ENCODE assay signal across 22 cellular contexts in genomic region chr7:82435769-82436168, GRCh38. TPM values are rescaled to one million over a fixed set of nuclear protein-coding genes. Genes with fewer than 3 reads are reported as not detected.
DNase-seq lines count a peak whose midpoint lies in the region; ATAC-seq, FAIRE-seq and TF ChIP-seq lines count a peak whose summit lies in the region.
"Had no signal": no experiment of that assay in that cellular context is flagged by ENCODE, and none has a peak within 500 bp of the region (broad histone marks: within the 10 kb centered on the region; RNA-seq: fewer than 3 reads in every experiment).

No MANE protein-coding gene starts in this region.

- H3K4me1 ChIP-seq in SK-N-SH (ENCODE audit: control insufficient read depth in 1 of 2, insufficient read depth in 2 of 2, low read depth in 1 of 2, low read length in 1 of 2), result peaks cover 4 to 28% of the 10 kb centered on the region in 2 experiments; a peak in 3 of 4 replicates
- H3K4me1 ChIP-seq in GM12878 (ENCODE audit: control insufficient read depth, insufficient read depth, low read length), result no peaks in the 10 kb centered on the region
- H3K4me1 ChIP-seq: BLaER1 had no signal

- H3K4me2 ChIP-seq in SK-N-SH (no peak overlapping the region), GM12878 (ENCODE audit: control insufficient read depth, insufficient read depth) (no peak overlapping the region)
- H3K4me2 ChIP-seq: BLaER1 had no signal

- 95% methylated on average over 5 of the region's 5 CpGs for WGBS in SK-N-SH (ENCODE audit: low lambda C conversion rate)
- 37% methylated on average over 5 of the region's 5 CpGs for WGBS in GM12878 (ENCODE audit: insufficient coverage, insufficient replicate concordance, low lambda C conversion rate, missing lambda C conversion rate)

- SMC1A ChIA-PET in GM12878 (lab: Charles Lee; ENCODE audit: uncharacterized antibody, unreplicated experiment), result interaction anchor here (0.6 to 2.9 kb wide), 13 partner anchors 8 to 199 kb away, joined by 3 to 15 read pairs (median 4); no protein-coding TSS in a partner anchor

- CTCF ChIA-PET in SK-N-SH (lab: Yijun Ruan, JAX), result interaction anchor here (1.0 to 1.2 kb wide), 3 partner anchors 8 to 936 kb away, joined by 3 to 7 read pairs (median 4); no protein-coding TSS in a partner anchor
- CTCF ChIA-PET in GM12878 (lab: Yijun Ruan, JAX), result interaction anchor here (1.4 to 1.8 kb wide), 2 partner anchors 12 to 45 kb away, joined by 5 to 8 read pairs; no protein-coding TSS in a partner anchor

- intact Hi-C loops in GM12878 (cut with micrococcal nuclease; ENCODE audit: unreplicated experiment), result no loop called here

- TF ChIP-seq RAD21 in SK-N-SH (IDR thresholded peaks at IDR 0.05; ENCODE audit: low read length), result no peak
- TF ChIP-seq RAD21 in GM12878 (IDR thresholded peaks at IDR 0.05; ENCODE audit: insufficient read depth, low read depth, low read length), result no peak

- H3K9me2 ChIP-seq in SK-N-SH, result no peaks in the 10 kb centered on the region

- H3K27ac ChIP-seq in SK-N-SH (ENCODE audit: low read depth in 2 of 2, low read length in 1 of 2) (no peak overlapping the region), GM12878 (ENCODE audit: control insufficient read depth, insufficient read depth) (no peak overlapping the region)
- H3K27ac ChIP-seq: BLaER1 had no signal

- H3K9me3 ChIP-seq in SK-N-SH (no peaks in the 10 kb centered on the region), GM12878 (replicated peaks; ENCODE audit: control insufficient read depth, insufficient read depth, low read length) (no peaks in the 10 kb centered on the region)
- H3K9me3 ChIP-seq: BE2C, BLaER1 had no signal

- TF ChIP-seq EP300 in SK-N-SH (IDR thresholded peaks at IDR 0.05; ENCODE audit: borderline replicate concordance in 1 of 2, low read depth in 1 of 2, low read length in 1 of 2), result no peak
- TF ChIP-seq EP300 in GM12878 (IDR thresholded peaks at IDR 0.05; ENCODE audit: borderline replicate concordance in 1 of 2, control insufficient read depth in 1 of 2, low read depth in 2 of 2, low read length in 2 of 2), result no peak

- DNase-seq in SK-N-SH (no peak), GM12878 (ENCODE audit: low read depth, low spot score) (no peak), NCI-H69 (lab: John Stamatoyannopoulos, UW) (no peak), erythroblast (lab: John Stamatoyannopoulos, UW) (no peak)
- DNase-seq: 8988T; ACHN; BE2C; C1 segment of cervical spinal cord; CD4-positive, alpha-beta memory T cell; CD4-positive, CD25-positive, alpha-beta regulatory T cell; CD8-positive, alpha-beta memory T cell; COR-L47; DMS 273 treated with DMSO at 0.1 percent for 48 hours; DMS153; DMS53; DND-41; EL; GDM1 had no signal

- no peak overlapping the region for H2AFZ ChIP-seq in SK-N-SH (ENCODE audit: low read depth)
- no peak overlapping the region for H2AFZ ChIP-seq in GM12878 (ENCODE audit: control insufficient read depth, low read depth, low read length)

- no peak overlapping the region for H3K9ac ChIP-seq in SK-N-SH
- no peak overlapping the region for H3K9ac ChIP-seq in GM12878 (ENCODE audit: control insufficient read depth, insufficient read depth, low read length)
- H3K9ac ChIP-seq: BLaER1 had no signal

- no peak overlapping the region for H3K4me3 ChIP-seq in SK-N-SH (ENCODE audit: low read depth in 2 of 2, low read length in 1 of 2)
- H3K4me3 ChIP-seq in GM12878, result no peak overlapping the region
- H3K4me3 ChIP-seq: BLaER1 had no signal

- no TSS peak for BruUV-seq in GM12878 (replicated peaks; lab: Mats Ljungman, UMichigan)

- FAIRE-seq in GM12878 (lab: Jason Lieb, UNC), result no peak
- FAIRE-seq: GM12891, GM19239 had no signal

- RAD21 ChIA-PET in GM12878 (lab: Charles Lee; ENCODE audit: unreplicated experiment), result interaction anchor here (1.0 to 2.8 kb wide), 7 partner anchors 10 to 193 kb away, joined by 3 to 14 read pairs (median 5); no protein-coding TSS in a partner anchor

- TF ChIP-seq CTCF in SK-N-SH (IDR thresholded peaks at IDR 0.05) (no peak), GM12878 (IDR thresholded peaks at IDR 0.05 in 2 of 3, conservative IDR thresholded peaks at IDR 0.05 in 1 of 3; ENCODE audit: control insufficient read depth in 2 of 3, extremely low read depth in 1 of 3, insufficient read depth in 1 of 3, low read depth in 3 of 3, low read length in 3 of 3) (no peak)

- H3K27me3 ChIP-seq in SK-N-SH (ENCODE audit: insufficient read depth) (no peaks in the 10 kb centered on the region), GM12878 (replicated peaks in 1 of 2; ENCODE audit: control insufficient read depth in 2 of 2, insufficient read depth in 2 of 2, low read length in 1 of 2) (no peaks in the 10 kb centered on the region)
- H3K27me3 ChIP-seq: BE2C, BLaER1 had no signal

- H3F3A ChIP-seq in SK-N-SH (replicated peaks; ENCODE audit: insufficient read depth), result peaks cover 3% of the 10 kb centered on the region

- in situ Hi-C loops in GM12878 (cut with MboI), result no loop called here

- no peaks in the 10 kb centered on the region for H3K36me3 ChIP-seq in SK-N-SH (replicated peaks in 1 of 2; ENCODE audit: control insufficient read depth in 1 of 2, insufficient read depth in 2 of 2, low read length in 1 of 2)
- H3K36me3 ChIP-seq in GM12878 (ENCODE audit: control insufficient read depth in 2 of 2, insufficient read depth in 2 of 2, low read length in 1 of 2), result no peaks in the 10 kb centered on the region
- H3K36me3 ChIP-seq: BE2C, BLaER1 had no signal

- TF ChIP-seq POLR2A in GM12878 (IDR thresholded peaks at IDR 0.05; ENCODE audit: low read depth, low read length) (no peak), erythroblast (IDR thresholded peaks at IDR 0.05; ENCODE audit: low read length) (no peak)

- peaks cover 3% of the 10 kb centered on the region; the same call in 1 of the 2 replicates for H4K20me1 ChIP-seq in SK-N-SH (ENCODE audit: insufficient read depth)
- no peaks in the 10 kb centered on the region for H4K20me1 ChIP-seq in GM12878 (ENCODE audit: control insufficient read depth, insufficient read depth)
- H4K20me1 ChIP-seq: BLaER1 had no signal

- POLR2A ChIA-PET in SK-N-SH (lab: Yijun Ruan, JAX), result interaction anchor here (0.6 to 1.5 kb wide), 2 partner anchors 78 to 384 kb away, joined by 3 read pairs; no protein-coding TSS in a partner anchor
- POLR2A ChIA-PET in GM12878 (lab: Charles Lee), result interaction anchor here (0.7 to 1.5 kb wide), 2 partner anchors 21 to 50 kb away, joined by 3 read pairs; no protein-coding TSS in a partner anchor

- peaks cover 25% of the 10 kb centered on the region for H3K79me2 ChIP-seq in SK-N-SH (ENCODE audit: insufficient read depth)
- no peaks in the 10 kb centered on the region for H3K79me2 ChIP-seq in GM12878 (ENCODE audit: control insufficient read depth, insufficient read depth, low read length)

- ATAC-seq in SK-N-SH treated with all-trans-retinoic acid at 6 μM for 48 hours (peak; percentile 56; the same call in 1 of the 3 replicates), GM12878 (peak; percentile 2; the same call in 2 of the 3 replicates)

TF ChIP-seq in SK-N-SH, 30 proteins besides CTCF, POLR2A, EP300 and RAD21:
- no peak for TF ChIP-seq JUND (IDR thresholded peaks at IDR 0.05)

TF ChIP-seq in GM12878, 131 proteins besides CTCF, POLR2A, EP300 and RAD21 (continues in another document):
- no peak for TF ChIP-seq PAX8 (IDR thresholded peaks at IDR 0.05)
- no peak for TF ChIP-seq BCL11A (IDR thresholded peaks at IDR 0.05; ENCODE audit: low read depth, low read length)
- no peak for TF ChIP-seq IRF3 (IDR thresholded peaks at IDR 0.05)
- no peak for TF ChIP-seq TAF1 (IDR thresholded peaks at IDR 0.05; ENCODE audit: borderline replicate concordance, low read depth, low read length)
- no peak for TF ChIP-seq TBL1XR1 (IDR thresholded peaks at IDR 0.05; ENCODE audit: low read depth, low read length)
- TF ChIP-seq SMAD5 (IDR thresholded peaks at IDR 0.05; ENCODE audit: low read depth), result no peak

RNA-seq across cellular contexts. Expression of gene CACNA2D1, which starts 7.8 kb away (rescaled TPM):
- polyA plus RNA-seq in SK-N-SH (2012; rRNA removed) (3.4 and 4.8 TPM in 2 replicates), GM12878 (2011; rRNA removed) (14.8 and 22.8 TPM in 2 replicates), GM12878 (2014; fragmentation: Illumina TruSeq; extraction: Trizol) (0.98 and 3.8 TPM in 2 replicates), GM12878 (2014; fragmentation: Nextera tagmentation; extraction: Ambion mirVana) (under 1 TPM; 0.14 to 0.15 TPM), GM12878 (2014; rRNA removed) (0.35 and 0.91 TPM in 2 replicates), GM12878 (2016; fragmentation: Nextera tagmentation; extraction: Ambion mirVana) (1 to 10 TPM in 1 of 2 experiments, under 1 TPM in 1; 0.74 to 1.2 TPM)
- 6.3 and 6.9 TPM in 2 replicates for polyA plus RNA-seq in SK-N-SH (2012; cell fraction: cytosol; rRNA removed)
- 3.0 and 7.5 TPM in 2 replicates for polyA plus RNA-seq in SK-N-SH (2012; cell fraction: nucleus; rRNA removed)
- total RNA-seq in GM12878 (2013; cell fraction: nucleolus; rRNA removed), result 115 and 128 TPM in 2 replicates
- total RNA-seq in GM12878 (2014; rRNA removed) (0.96 and 2.1 TPM in 2 replicates), GM12878 (2014; rRNA removed; fragmentation: Illumina TruSeq; extraction: Trizol) (1.1 and 1.6 TPM in 2 replicates), GM12878 (2021) (1.5 and 2.4 TPM in 2 replicates)
- polyA plus RNA-seq in GM12878 (2011; ENCODE audit: low read depth), result not detected
- 4.6 and 5.0 TPM in 2 replicates for polyA plus RNA-seq in GM12878 (2011; cell fraction: cytosol; rRNA removed)
- polyA plus RNA-seq in GM12878 (2011; cell fraction: nucleus; rRNA removed), result 19.8 and 20.3 TPM in 2 replicates
- polyA plus RNA-seq in GM12878 (2012), result 0.14 TPM in 1 of 2 replicates, not detected in the other
- polyA minus RNA-seq in GM12878 (2011; rRNA and poly(A)+ RNA removed), result 53.6 and 66.9 TPM in 2 replicates
- 22.9 and 29.3 TPM in 2 replicates for polyA minus RNA-seq in GM12878 (2011; cell fraction: cytosol; rRNA and poly(A)+ RNA removed)
- polyA minus RNA-seq in GM12878 (2011; cell fraction: nucleus; rRNA and poly(A)+ RNA removed), result 97.6 and 186 TPM in 2 replicates
- total RNA-seq: CD4-positive, alpha-beta memory T cell; CD4-positive, CD25-positive, alpha-beta regulatory T cell; CD8-positive, alpha-beta memory T cell had no signal
- polyA plus RNA-seq: CD4-positive, alpha-beta memory T cell; CD4-positive, CD25-positive, alpha-beta regulatory T cell; CD8-positive, alpha-beta memory T cell had no signal
